7 cellular contexts compared by ENCODE assay signal in genomic region chr2:74481961-74482800, GRCh38. TPM values are rescaled to one million over a fixed set of nuclear protein-coding genes. Genes with fewer than 3 reads are reported as not detected.
DNase-seq lines count a peak whose midpoint lies in the region; ATAC-seq and TF ChIP-seq lines count a peak whose summit lies in the region.

No MANE protein-coding gene starts in this region.

- H3K27me3 ChIP-seq in Karpas-422 (ENCODE audit: low read length) = no peaks in the 10 kb centered on the region
- no peaks in the 10 kb centered on the region for H3K27me3 ChIP-seq in aorta (ENCODE audit: control insufficient read depth in 1 of 2, insufficient read depth in 2 of 2, low read length in 1 of 2)

- peaks cover 52% of the 10 kb centered on the region for H3K79me2 ChIP-seq in Karpas-422 (ENCODE audit: low read length)

- TF ChIP-seq CTCF in GM13976 (IDR thresholded peaks at IDR 0.05; ENCODE audit: borderline replicate concordance, control extremely low read depth, extremely low read depth, insufficient read depth, missing control alignments) = no peak

- ATAC-seq in GM21786 (IDR thresholded peaks at IDR 0.05; ENCODE audit: unreplicated experiment) = peak; percentile 26
- peak; percentile 50 to 56 for ATAC-seq in naive thymus-derived CD8-positive, alpha-beta T cell
- peak; percentile 83 for ATAC-seq in aorta (ENCODE audit: low FRiP score)

- no peaks in the 10 kb centered on the region for H3K27me3 Mint-ChIP-seq in naive thymus-derived CD8-positive, alpha-beta T cell

- H3K9ac ChIP-seq in Karpas-422 (ENCODE audit: low read length) = peak overlapping the region; percentile 85

- peak overlapping the region; percentile 97 to 100 (median 100) for H3K27ac Mint-ChIP-seq in naive thymus-derived CD8-positive, alpha-beta T cell

- H3K9me3 Mint-ChIP-seq in naive thymus-derived CD8-positive, alpha-beta T cell = no peaks in the 10 kb centered on the region

- intact Hi-C loops in aorta (cut with DNase I) = loop anchor here (2.0 kb wide), 1 partner anchor 27 kb away; the partner anchor contains the start of gene INO80B (in 2 of the 2)

- in situ Hi-C loops in GM13976 (cut with MboI; ENCODE audit: low sequenced_read_pairs, unreplicated experiment) = loop anchor here (10.0 to 25.0 kb wide), 2 partner anchors 113 to 380 kb away; no protein-coding TSS in a partner anchor

- WGBS in aorta, 2 donors = 1% methylated on average over 75 to 80 of the region's 80 CpGs

- POLR2A ChIA-PET in naive thymus-derived CD8-positive, alpha-beta T cell (lab: Charles Lee) = interaction anchor here (0.6 to 5.4 kb wide), 22 partner anchors 9 to 356 kb away, joined by 3 to 159 read pairs (median 5); partner anchors contain the start of genes AUP1, C2orf81, HTRA2 and INO80B

- peaks cover 29% of the 10 kb centered on the region for H3K4me1 ChIP-seq in Karpas-422 (ENCODE audit: low read length)
- peaks cover 0 to 3% of the 10 kb centered on the region in 2 donors for H3K4me1 ChIP-seq in aorta (ENCODE audit: control insufficient read depth in 1 of 2, insufficient read depth in 2 of 2, low read length in 2 of 2)

- peaks cover 8% of the 10 kb centered on the region; the same call in 1 of the 2 replicates for H3K36me3 ChIP-seq in Karpas-422 (ENCODE audit: insufficient read depth, low read length)
- H3K36me3 ChIP-seq in aorta (ENCODE audit: control insufficient read depth in 1 of 2, insufficient read depth in 2 of 2, low read length in 1 of 2) = no peaks in the 10 kb centered on the region

- H3K4me3 Mint-ChIP-seq in naive thymus-derived CD8-positive, alpha-beta T cell = peak overlapping the region; percentile 90 to 100 (median 100)

- H3K4me3 ChIP-seq in Karpas-422 (ENCODE audit: low read length) (peak overlapping the region; percentile 97), aorta (ENCODE audit: low read length in 2 of 2) (peak overlapping the region; percentile 50 to 62)

- DNase-seq in GM13976 (ENCODE audit: low spot score) = peak; percentile 73
- DNase-seq in Karpas-422 = peak; percentile 91
- peak; percentile 16 for DNase-seq in activated CD4-positive, CD25-positive, alpha-beta regulatory T cell treated with anti-CD3 and anti-CD28 coated beads, Interleukin-2, amount 50 U/mL, for 16 hours (ENCODE audit: low read depth, low spot score)
- no peak for DNase-seq in epithelial cell of prostate (ENCODE audit: low read depth, low spot score)
- peak in 6 of 10 donors; percentile 31 to 76 (median 40) for DNase-seq in naive thymus-derived CD8-positive, alpha-beta T cell
- DNase-seq in aorta = peak; percentile 83 to 87

- H2AFZ ChIP-seq in Karpas-422 (ENCODE audit: low read length) = peak overlapping the region; percentile 85; the same call in 1 of the 2 replicates

- H3K27ac ChIP-seq in Karpas-422 (ENCODE audit: low read length) (peak overlapping the region; percentile 72), epithelial cell of prostate (peak overlapping the region; percentile 80), aorta (ENCODE audit: low read depth in 1 of 2, low read length in 2 of 2) (peak overlapping the region in 1 of 2 donors; percentile 53)

- no peaks in the 10 kb centered on the region for H3K9me2 ChIP-seq in Karpas-422 (replicated peaks; ENCODE audit: insufficient read depth, low read length)

- H3K4me1 Mint-ChIP-seq in naive thymus-derived CD8-positive, alpha-beta T cell = peaks cover 18 to 51% (median 38%) of the 10 kb centered on the region in 4 donors

- H3K36me3 Mint-ChIP-seq in naive thymus-derived CD8-positive, alpha-beta T cell = peaks cover 0 to 52% (median 7%) of the 10 kb centered on the region in 3 donors

- H3K4me2 ChIP-seq in Karpas-422 (ENCODE audit: low read depth, low read length, poor library complexity, severe bottlenecking) = peak overlapping the region; percentile 88

- no peaks in the 10 kb centered on the region for H3K9me3 ChIP-seq in Karpas-422 (ENCODE audit: low read length)
- no peaks in the 10 kb centered on the region for H3K9me3 ChIP-seq in aorta (ENCODE audit: control insufficient read depth, low read length)

- no peaks in the 10 kb centered on the region for H4K20me1 ChIP-seq in Karpas-422 (ENCODE audit: insufficient read depth, low read depth, low read length)

RNA-seq across cellular contexts. Expression of gene CCDC142, which starts 0.6 kb away (rescaled TPM):
- 47.7 and 50.5 TPM in 2 replicates for total RNA-seq in Karpas-422 (2014; rRNA removed; shearing (Covaris generic); ENCODE audit: low replicate concordance)
- total RNA-seq in naive thymus-derived CD8-positive, alpha-beta T cell = 10 to 100 TPM; 61.4 to 67.4 TPM
- polyA plus RNA-seq in naive thymus-derived CD8-positive, alpha-beta T cell = 10 to 100 TPM in 2 of 3 donors, 1 to 10 TPM in 1; 7.8 to 15.5 (median 14.6) TPM
- total RNA-seq in aorta = 10 to 100 TPM; 16.1 to 26.0 TPM
- 1 to 10 TPM; 3.4 to 9.3 TPM for polyA plus RNA-seq in aorta

RNA-seq across cellular contexts. Expression of gene TTC31, which starts 0.7 kb away (rescaled TPM):
- 47.5 and 54.9 TPM in 2 replicates for total RNA-seq in Karpas-422 (2014; rRNA removed; shearing (Covaris generic); ENCODE audit: low replicate concordance)
- total RNA-seq in naive thymus-derived CD8-positive, alpha-beta T cell = 10 to 100 TPM; 43.8 to 52.1 TPM
- 10 to 100 TPM; 18.9 to 21.1 (median 21.1) TPM for polyA plus RNA-seq in naive thymus-derived CD8-positive, alpha-beta T cell
- 10 to 100 TPM; 19.2 to 29.5 TPM for total RNA-seq in aorta
- polyA plus RNA-seq in aorta = 10 to 100 TPM in 1 of 2 donors, 1 to 10 TPM in 1; 4.0 to 18.4 TPM

RNA-seq across cellular contexts. Expression of gene MRPL53, which starts 9.7 kb away (rescaled TPM):
- 91.4 and 144 TPM in 2 replicates for total RNA-seq in Karpas-422 (2014; rRNA removed; shearing (Covaris generic); ENCODE audit: low replicate concordance)
- 10 to 100 TPM; 72.0 to 81.4 TPM for total RNA-seq in naive thymus-derived CD8-positive, alpha-beta T cell
- 100 to 1,000 TPM; 148 to 171 (median 154) TPM for polyA plus RNA-seq in naive thymus-derived CD8-positive, alpha-beta T cell
- total RNA-seq in aorta = 10 to 100 TPM; 56.6 to 63.1 TPM
- polyA plus RNA-seq in aorta = 10 to 100 TPM; 55.1 to 55.8 TPM

RNA-seq across cellular contexts. Expression of gene MOGS, which starts 17.0 kb away (rescaled TPM):
- 69.1 and 95.6 TPM in 2 replicates for total RNA-seq in Karpas-422 (2014; rRNA removed; shearing (Covaris generic); ENCODE audit: low replicate concordance)
- 10 to 100 TPM; 77.0 to 78.6 TPM for total RNA-seq in naive thymus-derived CD8-positive, alpha-beta T cell
- 10 to 100 TPM; 25.6 to 31.8 (median 29.8) TPM for polyA plus RNA-seq in naive thymus-derived CD8-positive, alpha-beta T cell
- 10 to 100 TPM; 33.4 to 45.1 TPM for total RNA-seq in aorta
- polyA plus RNA-seq in aorta = 10 to 100 TPM; 13.8 to 36.2 TPM

RNA-seq across cellular contexts. Expression of gene LBX2, which starts 17.2 kb away (rescaled TPM):
- 7.2 and 15.8 TPM in 2 replicates for total RNA-seq in Karpas-422 (2014; rRNA removed; shearing (Covaris generic); ENCODE audit: low replicate concordance)
- not detected for total RNA-seq in naive thymus-derived CD8-positive, alpha-beta T cell
- not detected for polyA plus RNA-seq in naive thymus-derived CD8-positive, alpha-beta T cell
- under 1 TPM; 0.75 to 0.87 TPM for total RNA-seq in aorta
- polyA plus RNA-seq in aorta = 1 to 10 TPM in 1 of 2 donors, under 1 TPM in 1; 0.88 to 1.7 TPM

Comparison
In these comparisons a context has a peak if more than half of its experiments do, and no peak if none do; other contexts are left out.
1. ATAC-seq: peak in every context shown above with its lines; median percentile 83 in aorta; 53 in naive thymus-derived CD8-positive, alpha-beta T cell; 26 in GM21786.